In genomic region chr15:27458370-27459084, GRCh38 we compare ENCODE assay signal across 17 cellular contexts.
"Had no signal": no experiment of that assay in that cellular context is flagged by ENCODE, and none has a peak within 500 bp of the region (broad histone marks: within the 10 kb centered on the region; RNA-seq: fewer than 3 reads in every experiment).

No MANE protein-coding gene starts in this region.

- DNase-seq: colonic mucosa; dermis blood vessel endothelial cell; foreskin keratinocyte; heart left ventricle; hippocampal formation; left colon; left ventricle myocardium superior; mesendoderm; naive B cell; sigmoid colon; stimulated activated CD4-positive, alpha-beta T cell treated with anti-CD3 and anti-CD28 coated beads, Interleukin-12 subunit alpha, Interleukin-12 subunit beta, amount 100 ng/mL, for 4 hours; stimulated activated naive CD4-positive, alpha-beta T cell treated with Interleukin-2 at 50 U/mL for 16 hours; trophoblast cell had no signal

- H3K9me3 ChIP-seq: colonic mucosa, heart left ventricle, neutrophil had no signal

- H3K4me3 Mint-ChIP-seq: nephron had no signal

- ATAC-seq: foreskin keratinocyte, heart left ventricle, left colon, left ventricle myocardium superior had no signal

- H3K4me1 ChIP-seq: colonic mucosa, foreskin keratinocyte, heart left ventricle, sigmoid colon had no signal

- H3K36me3 Mint-ChIP-seq: naive B cell had no signal

- H3K27ac ChIP-seq: colonic mucosa, foreskin keratinocyte, heart left ventricle, neutrophil, sigmoid colon, skin epidermis had no signal

- H3K27ac Mint-ChIP-seq: nephron had no signal

- H3K27me3 Mint-ChIP-seq: naive B cell had no signal

- H3K27me3 ChIP-seq: colonic mucosa, foreskin keratinocyte, heart left ventricle, neutrophil, sigmoid colon had no signal

- H3K4me3 ChIP-seq: colonic mucosa, heart left ventricle, lung, sigmoid colon, skin epidermis had no signal

- H3K36me3 ChIP-seq: colonic mucosa, heart left ventricle, neutrophil, sigmoid colon had no signal

- H3K4me1 Mint-ChIP-seq: naive B cell had no signal
